Comparison of ENCODE assay signal across 8 cellular contexts in the genomic region with DNA sequence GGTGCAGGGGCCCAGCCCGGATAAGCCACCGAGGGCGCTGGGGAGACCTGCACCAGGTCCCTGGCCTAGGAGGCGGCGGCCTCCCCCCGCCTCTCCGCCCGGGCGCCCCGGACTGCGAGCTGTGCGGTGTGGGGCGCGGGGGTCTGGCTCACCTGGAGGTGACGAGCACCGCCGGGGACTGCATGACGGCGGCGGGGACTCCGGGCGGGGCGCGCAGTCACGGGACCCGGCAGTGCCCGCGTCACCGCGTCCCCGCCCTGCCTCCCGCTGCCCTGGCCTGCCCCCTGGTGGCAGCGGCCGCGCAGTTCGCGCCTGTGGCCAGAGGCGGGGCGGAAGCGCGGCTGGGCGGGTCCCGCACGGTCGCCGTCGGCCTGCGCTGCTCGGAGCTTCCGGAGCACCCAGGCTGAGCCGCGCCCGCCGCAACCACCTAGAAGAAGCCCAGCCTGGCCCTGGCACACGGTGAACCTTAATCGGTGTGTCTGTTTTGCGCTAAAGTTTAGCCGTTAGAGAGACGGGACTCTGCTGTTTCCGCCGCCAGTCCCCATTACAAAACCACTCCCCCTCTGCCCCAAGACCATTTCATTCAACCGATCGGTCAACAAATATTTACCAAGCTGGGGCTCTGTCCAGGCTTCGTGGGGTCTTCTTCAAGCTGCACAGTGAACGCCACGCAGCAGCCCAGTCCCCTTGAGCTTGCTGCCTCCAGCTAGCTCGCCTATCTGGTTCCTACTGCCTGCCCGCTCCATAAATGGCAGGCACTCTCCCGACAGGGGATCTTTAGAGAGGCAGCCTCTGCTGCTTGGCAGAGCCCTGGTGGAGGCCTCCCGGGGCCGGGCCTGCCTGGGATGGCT. TPM values are rescaled to one million over a fixed set of nuclear protein-coding genes. Genes with fewer than 3 reads are reported as not detected.
A peak's percentile ranks its signal among the peaks of the same experiment; 100 is the strongest.
DNase-seq lines count a peak whose midpoint lies in the region; ATAC-seq and TF ChIP-seq lines count a peak whose summit lies in the region.

A gene with protein sequence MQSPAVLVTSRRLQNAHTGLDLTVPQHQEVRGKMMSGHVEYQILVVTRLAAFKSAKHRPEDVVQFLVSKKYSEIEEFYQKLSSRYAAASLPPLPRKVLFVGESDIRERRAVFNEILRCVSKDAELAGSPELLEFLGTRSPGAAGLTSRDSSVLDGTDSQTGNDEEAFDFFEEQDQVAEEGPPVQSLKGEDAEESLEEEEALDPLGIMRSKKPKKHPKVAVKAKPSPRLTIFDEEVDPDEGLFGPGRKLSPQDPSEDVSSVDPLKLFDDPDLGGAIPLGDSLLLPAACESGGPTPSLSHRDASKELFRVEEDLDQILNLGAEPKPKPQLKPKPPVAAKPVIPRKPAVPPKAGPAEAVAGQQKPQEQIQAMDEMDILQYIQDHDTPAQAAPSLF (minus strand): TSS at position 219 of the 851 bp plus-strand sequence. CDS start 35 bp downstream, at position 184.

- H3K4me3 ChIP-seq in CD8-positive, alpha-beta memory T cell (ENCODE audit: low read length) = peak within 1 kb of the TSS; percentile 96
- peak within 1 kb of the TSS; percentile 88 for H3K4me3 ChIP-seq in endodermal cell (ENCODE audit: low read length)

- DNase-seq in CD8-positive, alpha-beta memory T cell = peak; percentile 87 to 96 (median 91)
- peak; percentile 70 to 84 for DNase-seq in NOMO-1 (lab: John Stamatoyannopoulos, UW; ENCODE audit: unreplicated experiment in 2 of 2)
- peak; percentile 88 for DNase-seq in activated CD8-positive, alpha-beta memory T cell treated with anti-CD3 and anti-CD28 coated beads, Interleukin-2, amount 10 ng/mL, durations not matched to agents 7 days and 5 days
- peak; percentile 92 for DNase-seq in endodermal cell
- peak; percentile 79 to 93 for DNase-seq in mesothelial cell of epicardium (ENCODE audit: low spot score in 2 of 2, unreplicated experiment in 2 of 2)
- DNase-seq in stimulated activated CD8-positive, alpha-beta memory T cell treated with anti-CD3 and anti-CD28 coated beads, Interleukin-2, amount 100 ng/mL, for 1 hour (ENCODE audit: low read depth in 2 of 2) = peak; percentile 79

- 3 to 4% methylated on average over 44 to 71 of the region's 71 CpGs for WGBS in endodermal cell (ENCODE audit: insufficient coverage in 1 of 2, insufficient read length in 1 of 2), 2 experiments

- POLR2A ChIA-PET in CD8-positive, alpha-beta memory T cell (lab: Charles Lee) = interaction anchor here (1.0 to 2.7 kb wide), 6 partner anchors 9 to 207 kb away, joined by 4 to 43 read pairs (median 6); partner anchors contain the start of gene RHOB

- peak within 1 kb of the TSS; percentile 95 for H3K27ac ChIP-seq in CD8-positive, alpha-beta memory T cell (ENCODE audit: low read depth, low read length)
- peak within 1 kb of the TSS; percentile 56 for H3K27ac ChIP-seq in endodermal cell (ENCODE audit: low read depth, low read length)

- H3K36me3 Mint-ChIP-seq in CD8-positive, alpha-beta memory T cell = peaks cover 0 to 8% (median 0%) of the 10 kb centered on the region in 3 donors
- no peaks in the 10 kb centered on the region for H3K36me3 Mint-ChIP-seq in activated CD8-positive, alpha-beta memory T cell treated with anti-CD3 and anti-CD28 coated beads, Interleukin-2, amount 10 ng/mL, durations not matched to agents 7 days and 5 days
- H3K36me3 Mint-ChIP-seq in endodermal cell (ENCODE audit: low read depth) (no peaks in the 10 kb centered on the region), mesothelial cell of epicardium (no peaks in the 10 kb centered on the region)

- peaks cover 30 to 44% (median 38%) of the 10 kb centered on the region in 3 donors for H3K4me1 Mint-ChIP-seq in CD8-positive, alpha-beta memory T cell
- H3K4me1 Mint-ChIP-seq in activated CD8-positive, alpha-beta memory T cell treated with anti-CD3 and anti-CD28 coated beads, Interleukin-2, amount 10 ng/mL, durations not matched to agents 7 days and 5 days = peaks cover 19% of the 10 kb centered on the region
- H3K4me1 Mint-ChIP-seq in endodermal cell (peaks cover 13% of the 10 kb centered on the region), mesothelial cell of epicardium (peaks cover 11% of the 10 kb centered on the region)

- H3K4me3 Mint-ChIP-seq in CD8-positive, alpha-beta memory T cell = peak within 1 kb of the TSS; percentile 85 to 92 (median 88)
- H3K4me3 Mint-ChIP-seq in activated CD8-positive, alpha-beta memory T cell treated with anti-CD3 and anti-CD28 coated beads, Interleukin-2, amount 10 ng/mL, durations not matched to agents 7 days and 5 days = peak within 1 kb of the TSS; percentile 83
- H3K4me3 Mint-ChIP-seq in endodermal cell (peak within 1 kb of the TSS; percentile 77), mesothelial cell of epicardium (peak within 1 kb of the TSS; percentile 88)

- CTCF ChIA-PET in CD8-positive, alpha-beta memory T cell (lab: Charles Lee) = interaction anchor here (0.7 to 6.3 kb wide), 31 partner anchors 9 to 1303 kb away, joined by 3 to 67 read pairs (median 4); partner anchors contain the start of genes GDF7, LDAH and RHOB
- CTCF ChIA-PET in activated CD8-positive, alpha-beta memory T cell treated with anti-CD3 and anti-CD28 coated beads, Interleukin-2, amount 10 ng/mL, durations not matched to agents 7 days and 5 days (lab: Charles Lee) = interaction anchor here (0.6 to 4.4 kb wide), 39 partner anchors 9 to 696 kb away, joined by 3 to 46 read pairs (median 5); partner anchors contain the start of genes GDF7 and RHOB

- H3K9me3 ChIP-seq in CD8-positive, alpha-beta memory T cell (ENCODE audit: low read length) = no peaks in the 10 kb centered on the region
- H3K9me3 ChIP-seq in endodermal cell (ENCODE audit: control insufficient read depth, low read length) = no peaks in the 10 kb centered on the region

- peak; percentile 96 for TF ChIP-seq CTCF in endodermal cell (conservative IDR thresholded peaks at IDR 0.05)
- TF ChIP-seq CTCF in mesothelial cell of epicardium (IDR thresholded peaks at IDR 0.05; ENCODE audit: unreplicated experiment) = peak; percentile 89

- peak; percentile 93 for ATAC-seq in GM19395 (IDR thresholded peaks at IDR 0.05; ENCODE audit: unreplicated experiment)
- peak; percentile 95 for ATAC-seq in HG03558 (IDR thresholded peaks at IDR 0.05; ENCODE audit: extremely low read depth, unreplicated experiment)
- ATAC-seq in activated CD8-positive, alpha-beta memory T cell treated with anti-CD3 and anti-CD28 coated beads, Interleukin-2, amount 10 ng/mL, durations not matched to agents 7 days and 5 days = peak; percentile 96

- no peaks in the 10 kb centered on the region for H3K9me3 Mint-ChIP-seq in CD8-positive, alpha-beta memory T cell
- H3K9me3 Mint-ChIP-seq in activated CD8-positive, alpha-beta memory T cell treated with anti-CD3 and anti-CD28 coated beads, Interleukin-2, amount 10 ng/mL, durations not matched to agents 7 days and 5 days (ENCODE audit: low read depth) = no peaks in the 10 kb centered on the region
- H3K9me3 Mint-ChIP-seq in endodermal cell (no peaks in the 10 kb centered on the region), mesothelial cell of epicardium (no peaks in the 10 kb centered on the region)

- peaks cover 19% of the 10 kb centered on the region for H3K4me1 ChIP-seq in CD8-positive, alpha-beta memory T cell (ENCODE audit: insufficient read depth, low read length)
- no peaks in the 10 kb centered on the region for H3K4me1 ChIP-seq in endodermal cell (ENCODE audit: control insufficient read depth, insufficient read depth, low read length)

- peak within 1 kb of the TSS; percentile 87 to 98 (median 97) for H3K27ac Mint-ChIP-seq in CD8-positive, alpha-beta memory T cell
- H3K27ac Mint-ChIP-seq in activated CD8-positive, alpha-beta memory T cell treated with anti-CD3 and anti-CD28 coated beads, Interleukin-2, amount 10 ng/mL, durations not matched to agents 7 days and 5 days = peak within 1 kb of the TSS; percentile 87
- H3K27ac Mint-ChIP-seq in endodermal cell = peak within 1 kb of the TSS; percentile 86
- peak within 1 kb of the TSS; percentile 96 for H3K27ac Mint-ChIP-seq in mesothelial cell of epicardium

- peaks cover 0 to 4% of the 10 kb centered on the region in 2 donors for H3K27me3 Mint-ChIP-seq in CD8-positive, alpha-beta memory T cell
- H3K27me3 Mint-ChIP-seq in activated CD8-positive, alpha-beta memory T cell treated with anti-CD3 and anti-CD28 coated beads, Interleukin-2, amount 10 ng/mL, durations not matched to agents 7 days and 5 days = peaks cover 12% of the 10 kb centered on the region
- H3K27me3 Mint-ChIP-seq in endodermal cell (ENCODE audit: insufficient read depth) (peaks cover 10% of the 10 kb centered on the region), mesothelial cell of epicardium (ENCODE audit: low read depth) (peaks cover 14% of the 10 kb centered on the region)

- H3K36me3 ChIP-seq in CD8-positive, alpha-beta memory T cell (ENCODE audit: insufficient read depth, low read length) = no peaks in the 10 kb centered on the region
- H3K36me3 ChIP-seq in endodermal cell (ENCODE audit: control insufficient read depth, insufficient read depth, low read length) = no peaks in the 10 kb centered on the region

- H3K27me3 ChIP-seq in CD8-positive, alpha-beta memory T cell (ENCODE audit: insufficient read depth, low read length, poor library complexity, severe bottlenecking) = no peaks in the 10 kb centered on the region
- H3K27me3 ChIP-seq in endodermal cell (ENCODE audit: control insufficient read depth, insufficient read depth, low read length, poor library complexity, severe bottlenecking) = peaks cover 8% of the 10 kb centered on the region

- H3K9ac ChIP-seq in endodermal cell (ENCODE audit: extremely low read depth, low read length, poor library complexity, severe bottlenecking) = peak within 1 kb of the TSS; percentile 93

RNA-seq across cellular contexts. Expression of the gene that starts here (rescaled TPM):
- 1 to 10 TPM; 9.3 to 9.5 TPM for total RNA-seq in CD8-positive, alpha-beta memory T cell
- polyA plus RNA-seq in CD8-positive, alpha-beta memory T cell = 19.4 TPM
- 10 to 100 TPM; 12.8 to 12.9 TPM for total RNA-seq in activated CD8-positive, alpha-beta memory T cell treated with anti-CD3 and anti-CD28 coated beads, Interleukin-2, amount 10 ng/mL, durations not matched to agents 7 days and 5 days
- 10 to 100 TPM; 23.0 to 26.2 TPM for total RNA-seq in endodermal cell
- 19.6 TPM for polyA plus RNA-seq in endodermal cell (2013, experiment 1 of 2)
- polyA plus RNA-seq in endodermal cell (2013, experiment 2 of 2) = 16.8 TPM
- 14.3 to 16.5 TPM (median 14.6 TPM) in 3 replicates for total RNA-seq in mesothelial cell of epicardium

Comparison
In these comparisons a context has a peak if more than half of its experiments do, and no peak if none do; other contexts are left out.
1. Peak in every context shown above with its lines: DNase-seq, ATAC-seq, H3K4me3 ChIP-seq and H3K27ac ChIP-seq.